25 cellular contexts compared by ENCODE assay signal in the genomic region with DNA sequence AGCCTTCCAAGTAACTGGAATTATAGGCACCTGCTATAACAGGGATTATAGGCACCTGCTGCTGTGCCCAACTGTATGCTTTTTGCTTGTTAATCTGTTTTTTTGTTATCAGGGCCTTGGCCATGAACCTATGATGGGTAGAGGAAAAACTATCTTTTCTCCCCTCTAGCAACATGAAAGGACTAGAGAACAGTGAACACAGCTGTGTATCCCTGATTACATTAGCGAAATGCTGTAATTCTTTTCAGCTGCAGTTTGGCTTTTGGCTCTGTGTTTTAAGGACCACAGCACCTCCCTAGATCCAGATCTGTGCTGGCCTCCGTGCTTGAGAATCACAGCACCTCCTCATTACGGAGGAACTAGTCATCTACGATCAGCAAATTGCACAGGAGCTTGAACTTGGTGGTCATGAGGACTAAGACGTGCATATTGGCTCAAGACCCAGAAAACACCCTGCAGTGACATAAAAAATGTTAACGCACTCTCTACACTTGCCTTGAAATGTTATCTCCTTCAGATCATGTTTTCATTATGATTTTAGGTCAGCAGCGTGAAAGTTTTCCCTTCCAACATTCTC. TPM values are rescaled to one million over a fixed set of nuclear protein-coding genes. Genes with fewer than 3 reads are reported as not detected.
A peak's percentile ranks its signal among the peaks of the same experiment; 100 is the strongest.
DNase-seq lines count a peak whose midpoint lies in the region; ATAC-seq and TF ChIP-seq lines count a peak whose summit lies in the region.
"Had no signal": no experiment of that assay in that cellular context is flagged by ENCODE, and none has a peak within 500 bp of the region (broad histone marks: within the 10 kb centered on the region; RNA-seq: fewer than 3 reads in every experiment).

No MANE protein-coding gene starts in this region.

- no peak for ATAC-seq in HG03039 (IDR thresholded peaks at IDR 0.05; ENCODE audit: unreplicated experiment)
- ATAC-seq: GM12878, K562 had no signal

- peaks cover 17% of the 10 kb centered on the region for H3F3A ChIP-seq in SK-N-SH (replicated peaks; ENCODE audit: insufficient read depth)

- TF ChIP-seq RAD21 in SK-N-SH (IDR thresholded peaks at IDR 0.05; ENCODE audit: low read length) = no peak

- peaks cover 4% of the 10 kb centered on the region for H3K27me3 Mint-ChIP-seq in nephron progenitor cell (ENCODE audit: low read depth, poor library complexity)
- H3K27me3 Mint-ChIP-seq: CD4-positive, CD25-positive, alpha-beta regulatory T cell; CD8-positive, alpha-beta memory T cell had no signal

- peak overlapping the region; percentile 36 for H3K27ac Mint-ChIP-seq in nephron progenitor cell
- H3K27ac Mint-ChIP-seq: CD4-positive, CD25-positive, alpha-beta regulatory T cell had no signal

- H3K36me3 ChIP-seq in SK-N-SH (replicated peaks in 1 of 2; ENCODE audit: control insufficient read depth in 1 of 2, insufficient read depth in 2 of 2, low read length in 1 of 2) (peaks cover 2 to 21% of the 10 kb centered on the region in 2 experiments), Karpas-422 (ENCODE audit: insufficient read depth, low read length) (no peaks in the 10 kb centered on the region)
- H3K36me3 ChIP-seq: BE2C had no signal

- H2AFZ ChIP-seq in SK-N-SH (ENCODE audit: low read depth) = no peak overlapping the region
- no peak overlapping the region for H2AFZ ChIP-seq in Karpas-422 (ENCODE audit: low read length)

- DNase-seq in SK-N-SH (peak; percentile 36), choroid plexus epithelial cell (ENCODE audit: low read depth) (peak; percentile 16), nephron progenitor cell (no peak), Karpas-422 (no peak), NCI-H2171 (lab: John Stamatoyannopoulos, UW) (no peak), HUDEP-2 (lab: John Stamatoyannopoulos, UW; ENCODE audit: unreplicated experiment in 76 of 76) (no peak)
- DNase-seq: ACHN; BE2C; C1 segment of cervical spinal cord; CD4-positive, CD25-positive, alpha-beta regulatory T cell; CD8-positive, alpha-beta memory T cell; COR-L47; DMS 273 treated with DMSO at 0.1 percent for 48 hours; DMS53; DND-41; EL; GOT3; IMR-90 had no signal

- peaks cover 18% of the 10 kb centered on the region for H3K9me3 Mint-ChIP-seq in nephron progenitor cell
- H3K9me3 Mint-ChIP-seq: CD4-positive, CD25-positive, alpha-beta regulatory T cell; CD8-positive, alpha-beta memory T cell had no signal

- peaks cover 89% of the 10 kb centered on the region for H3K36me3 Mint-ChIP-seq in nephron progenitor cell (ENCODE audit: low read depth)

- H3K4me1 Mint-ChIP-seq in nephron progenitor cell = no peaks in the 10 kb centered on the region

- no peaks in the 10 kb centered on the region for H3K9me3 ChIP-seq in SK-N-SH
- no peaks in the 10 kb centered on the region for H3K9me3 ChIP-seq in Karpas-422 (ENCODE audit: low read length)
- H3K9me3 ChIP-seq: BE2C had no signal

- H3K79me2 ChIP-seq in SK-N-SH (ENCODE audit: insufficient read depth) (no peaks in the 10 kb centered on the region), Karpas-422 (ENCODE audit: low read length) (no peaks in the 10 kb centered on the region)

- H3K4me3 Mint-ChIP-seq in nephron progenitor cell = no peak overlapping the region
- H3K4me3 Mint-ChIP-seq: CD4-positive, CD25-positive, alpha-beta regulatory T cell; CD8-positive, alpha-beta memory T cell had no signal

- H3K4me1 ChIP-seq in SK-N-SH (ENCODE audit: control insufficient read depth in 1 of 2, insufficient read depth in 2 of 2, low read depth in 1 of 2, low read length in 1 of 2) = peaks cover 4 to 14% of the 10 kb centered on the region in 2 experiments; a peak in 3 of 4 replicates
- H3K4me1 ChIP-seq in Karpas-422 (ENCODE audit: low read length) = no peaks in the 10 kb centered on the region
- H3K4me1 ChIP-seq: BE2C, HAP-1 had no signal

- H3K9ac ChIP-seq in SK-N-SH (no peak overlapping the region), Karpas-422 (ENCODE audit: low read length) (no peak overlapping the region)

- POLR2A ChIA-PET in SK-N-SH (lab: Yijun Ruan, JAX) = no interaction called here

- H4K20me1 ChIP-seq in SK-N-SH (ENCODE audit: insufficient read depth) (no peaks in the 10 kb centered on the region), Karpas-422 (ENCODE audit: insufficient read depth, low read depth, low read length) (no peaks in the 10 kb centered on the region)

- H3K27ac ChIP-seq in SK-N-SH (ENCODE audit: low read depth in 2 of 2, low read length in 1 of 2) (peak overlapping the region in 1 of 2 experiments; percentile 26; a peak in 2 of 4 replicates), Karpas-422 (ENCODE audit: low read length) (no peak overlapping the region)
- H3K27ac ChIP-seq: HL-60 had no signal

- H3K4me3 ChIP-seq in SK-N-SH (ENCODE audit: low read depth in 2 of 2, low read length in 1 of 2) (no peak overlapping the region), choroid plexus epithelial cell (ENCODE audit: low read depth, low read length) (no peak overlapping the region), Karpas-422 (ENCODE audit: low read length) (no peak overlapping the region)
- H3K4me3 ChIP-seq: GM12878, HAP-1, K562 had no signal

- H3K9me2 ChIP-seq in SK-N-SH (no peaks in the 10 kb centered on the region), Karpas-422 (replicated peaks; ENCODE audit: insufficient read depth, low read length) (no peaks in the 10 kb centered on the region)

- TF ChIP-seq CTCF in SK-N-SH (IDR thresholded peaks at IDR 0.05) (no peak), choroid plexus epithelial cell (conservative IDR thresholded peaks at IDR 0.05; ENCODE audit: low read depth, low read length) (no peak), nephron progenitor cell (IDR thresholded peaks at IDR 0.05) (no peak)

- peak in 1 of 2 experiments; percentile 74; a peak in 2 of 4 replicates for TF ChIP-seq EP300 in SK-N-SH (IDR thresholded peaks at IDR 0.05; ENCODE audit: borderline replicate concordance in 1 of 2, low read depth in 1 of 2, low read length in 1 of 2)

- no peaks in the 10 kb centered on the region for H3K27me3 ChIP-seq in SK-N-SH (ENCODE audit: insufficient read depth)
- H3K27me3 ChIP-seq in Karpas-422 (ENCODE audit: low read length) = no peaks in the 10 kb centered on the region
- H3K27me3 ChIP-seq: BE2C had no signal

- H3K4me2 ChIP-seq in SK-N-SH = no peak overlapping the region
- H3K4me2 ChIP-seq in Karpas-422 (ENCODE audit: low read depth, low read length, poor library complexity, severe bottlenecking) = no peak overlapping the region

- CTCF ChIA-PET in SK-N-SH (lab: Yijun Ruan, JAX) = interaction anchor here (1.7 kb wide), 1 partner anchor 10 kb away, joined by 5 read pairs; no protein-coding TSS in a partner anchor

- WGBS in SK-N-SH (ENCODE audit: low lambda C conversion rate) = 64% methylated on average over 7 of the region's 7 CpGs

TF ChIP-seq in SK-N-SH, 30 proteins besides CTCF, POLR2A, EP300 and RAD21:
- TF ChIP-seq, protein P1, sequence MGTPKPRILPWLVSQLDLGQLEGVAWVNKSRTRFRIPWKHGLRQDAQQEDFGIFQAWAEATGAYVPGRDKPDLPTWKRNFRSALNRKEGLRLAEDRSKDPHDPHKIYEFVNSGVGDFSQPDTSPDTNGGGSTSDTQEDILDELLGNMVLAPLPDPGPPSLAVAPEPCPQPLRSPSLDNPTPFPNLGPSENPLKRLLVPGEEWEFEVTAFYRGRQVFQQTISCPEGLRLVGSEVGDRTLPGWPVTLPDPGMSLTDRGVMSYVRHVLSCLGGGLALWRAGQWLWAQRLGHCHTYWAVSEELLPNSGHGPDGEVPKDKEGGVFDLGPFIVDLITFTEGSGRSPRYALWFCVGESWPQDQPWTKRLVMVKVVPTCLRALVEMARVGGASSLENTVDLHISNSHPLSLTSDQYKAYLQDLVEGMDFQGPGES (IDR thresholded peaks at IDR 0.05; ENCODE audit: low read depth, low read length) = no peak
- TF ChIP-seq GATA2 (CRISPR knock-in tag; IDR thresholded peaks at IDR 0.05) (peak; percentile 43), RCOR1 (IDR thresholded peaks at IDR 0.05; ENCODE audit: low read length) (peak; percentile 55; the same call in 1 of the 2 replicates)

RNA-seq across cellular contexts. Expression of a gene that starts 57.7 kb away (rescaled TPM):
- not detected in 2 replicates for polyA plus RNA-seq in SK-N-SH (2012; rRNA removed)
- polyA plus RNA-seq in SK-N-SH (2012; cell fraction: cytosol; rRNA removed) = not detected in 2 replicates
- polyA plus RNA-seq in SK-N-SH (2012; cell fraction: nucleus; rRNA removed) = not detected in 2 replicates
- not detected in 2 replicates for total RNA-seq in Karpas-422 (2014; rRNA removed; shearing (Covaris generic); ENCODE audit: low replicate concordance)
- total RNA-seq: CD4-positive, CD25-positive, alpha-beta regulatory T cell; CD8-positive, alpha-beta memory T cell; G401; GM12878; HT1080; IMR-90; K562 had no signal
- polyA plus RNA-seq: CD4-positive, CD25-positive, alpha-beta regulatory T cell; CD8-positive, alpha-beta memory T cell; GM12878; IMR-90; K562 had no signal

Comparison
In these comparisons a context has a peak if more than half of its experiments do, and no peak if none do; other contexts are left out.
1. DNase-seq: peak in SK-N-SH (single experiment) and choroid plexus epithelial cell (single experiment); none in nephron progenitor cell (single experiment), Karpas-422 (single experiment), NCI-H2171 (single experiment) and HUDEP-2 (0 of 76).